16 cellular contexts compared by ENCODE assay signal in genomic region chr9:98190757-98191105, GRCh38. TPM values are rescaled to one million over a fixed set of nuclear protein-coding genes. Genes with fewer than 3 reads are reported as not detected.
DNase-seq lines count a peak whose midpoint lies in the region; ATAC-seq, FAIRE-seq and TF ChIP-seq lines count a peak whose summit lies in the region.
"Had no signal": no experiment of that assay in that cellular context is flagged by ENCODE, and none has a peak within 500 bp of the region (broad histone marks: within the 10 kb centered on the region; RNA-seq: fewer than 3 reads in every experiment).

No MANE protein-coding gene starts in this region.

- peak overlapping the region; percentile 58 for H3K4me3 Mint-ChIP-seq in T-helper 2 cell treated with Interferon-gamma antibody and Interleukin-4, amounts not matched to agents 5 μg/mL and 100 μg/mL, for 36 hours
- H3K4me3 Mint-ChIP-seq in progenitor cell of endocrine pancreas (ENCODE audit: low read depth) = peak overlapping the region; percentile 73

- peak overlapping the region; percentile 10 to 75 for H3K4me3 ChIP-seq in esophagus (ENCODE audit: low read depth in 1 of 2, low read length in 2 of 2)
- no peak overlapping the region for H3K4me3 ChIP-seq in pancreas
- H3K4me3 ChIP-seq: adrenal gland had no signal

- H3K9me3 ChIP-seq in esophagus (ENCODE audit: control insufficient read depth in 2 of 2, insufficient read depth in 1 of 2, low read depth in 1 of 2, low read length in 1 of 2) = no peaks in the 10 kb centered on the region
- no peaks in the 10 kb centered on the region for H3K9me3 ChIP-seq in pancreas
- H3K9me3 ChIP-seq: adrenal gland, vagina had no signal

- peaks cover 0 to 4% of the 10 kb centered on the region in 2 donors for H3K4me1 ChIP-seq in esophagus (ENCODE audit: control insufficient read depth in 2 of 2, insufficient read depth in 2 of 2, low read length in 1 of 2)
- H3K4me1 ChIP-seq in pancreas = peaks cover 0 to 3% (median 0%) of the 10 kb centered on the region in 3 donors
- H3K4me1 ChIP-seq: vagina had no signal

- 68 to 79% methylated on average over 5 of the region's 5 CpGs for WGBS in esophagus, 2 donors
- 92 to 94% methylated on average over 5 of the region's 5 CpGs for WGBS in pancreas, 2 donors

- TF ChIP-seq CTCF in VCaP (conservative IDR thresholded peaks at IDR 0.05) (no peak), progenitor cell of endocrine pancreas (IDR thresholded peaks at IDR 0.05; ENCODE audit: unreplicated experiment) (no peak), pancreas (IDR thresholded peaks at IDR 0.05) (no peak)

- peaks cover 10% of the 10 kb centered on the region for H3K27me3 Mint-ChIP-seq in T-helper 2 cell treated with Interferon-gamma antibody and Interleukin-4, amounts not matched to agents 5 μg/mL and 100 μg/mL, for 36 hours (ENCODE audit: low read depth)
- no peaks in the 10 kb centered on the region for H3K27me3 Mint-ChIP-seq in progenitor cell of endocrine pancreas

- DNase-seq in T-helper 2 cell treated with Interferon-gamma antibody and Interleukin-4, amounts not matched to agents 5 μg/mL and 100 μg/mL, for 36 hours (ENCODE audit: low spot score) = no peak
- DNase-seq in T-helper 2 cell (no peak), progenitor cell of endocrine pancreas (ENCODE audit: low spot score, unreplicated experiment) (no peak), DMS79 (lab: John Stamatoyannopoulos, UW) (no peak), pancreas (no peak), GM19240 (ENCODE audit: insufficient read length, low spot score) (no peak)
- DNase-seq: adrenal gland; glutamatergic neuron; stimulated activated CD4-positive, alpha-beta T cell treated with anti-CD3 and anti-CD28 coated beads, Interleukin-4, amount 100 ng/mL, for 24 hours had no signal

- H3K27ac Mint-ChIP-seq in T-helper 2 cell treated with Interferon-gamma antibody and Interleukin-4, amounts not matched to agents 5 μg/mL and 100 μg/mL, for 36 hours = no peak overlapping the region
- H3K27ac Mint-ChIP-seq in progenitor cell of endocrine pancreas = no peak overlapping the region

- H3K36me3 Mint-ChIP-seq in T-helper 2 cell treated with Interferon-gamma antibody and Interleukin-4, amounts not matched to agents 5 μg/mL and 100 μg/mL, for 36 hours (ENCODE audit: low read depth) = no peaks in the 10 kb centered on the region
- no peaks in the 10 kb centered on the region for H3K36me3 Mint-ChIP-seq in progenitor cell of endocrine pancreas (ENCODE audit: insufficient read depth)

- no peak for ATAC-seq in pancreas
- ATAC-seq: sciatic nerve had no signal

- peaks cover 8% of the 10 kb centered on the region for H3K4me1 Mint-ChIP-seq in T-helper 2 cell treated with Interferon-gamma antibody and Interleukin-4, amounts not matched to agents 5 μg/mL and 100 μg/mL, for 36 hours (ENCODE audit: low read depth)
- peaks cover 4% of the 10 kb centered on the region for H3K4me1 Mint-ChIP-seq in progenitor cell of endocrine pancreas (ENCODE audit: low read depth)

- no peaks in the 10 kb centered on the region for H3K27me3 ChIP-seq in esophagus (ENCODE audit: control insufficient read depth in 1 of 2, insufficient read depth in 2 of 2, low read length in 2 of 2)
- H3K27me3 ChIP-seq in pancreas = no peaks in the 10 kb centered on the region
- H3K27me3 ChIP-seq: adrenal gland, vagina had no signal

- peaks cover 0 to 3% of the 10 kb centered on the region in 2 donors for H3K36me3 ChIP-seq in esophagus (ENCODE audit: control insufficient read depth in 2 of 2, insufficient read depth in 2 of 2, low read length in 1 of 2)
- H3K36me3 ChIP-seq in pancreas = no peaks in the 10 kb centered on the region
- H3K36me3 ChIP-seq: adrenal gland, vagina had no signal

- H3K27ac ChIP-seq in VCaP (peak overlapping the region; percentile 87), esophagus (ENCODE audit: low read depth in 2 of 2, low read length in 1 of 2) (peak overlapping the region in 1 of 2 donors; percentile 26), pancreas (no peak overlapping the region)
- H3K27ac ChIP-seq: adrenal gland, vagina had no signal

- no peaks in the 10 kb centered on the region for H3K9me3 Mint-ChIP-seq in T-helper 2 cell treated with Interferon-gamma antibody and Interleukin-4, amounts not matched to agents 5 μg/mL and 100 μg/mL, for 36 hours
- H3K9me3 Mint-ChIP-seq in progenitor cell of endocrine pancreas (ENCODE audit: low read depth) = no peaks in the 10 kb centered on the region

- intact Hi-C loops in pancreas (cut with DNase I) = no loop called here

- FAIRE-seq in pancreas (lab: Jason Lieb, UNC) = no peak
- FAIRE-seq: D721Med, GM18507, HTR-8/SVneo had no signal

RNA-seq across cellular contexts. Expression of gene CORO2A, which starts 1.7 kb away (rescaled TPM):
- polyA plus RNA-seq in esophagus = 1 to 10 TPM; 7.1 to 9.0 TPM
- 6.0 and 7.0 TPM in 2 replicates for total RNA-seq in progenitor cell of endocrine pancreas
- total RNA-seq in pancreas = 1 to 10 TPM in 1 of 6 donors, under 1 TPM in 5; 0.20 to 1.3 (median 0.67) TPM
- polyA plus RNA-seq in pancreas = under 1 TPM; 0.23 to 0.56 TPM

Comparison
In these comparisons a context has a peak if more than half of its experiments do, and no peak if none do; other contexts are left out.
1. H3K4me3 ChIP-seq: peak in esophagus (2 of 2); none in pancreas (0 of 4).